ENCODE assay signal across 1 cellular context in the genomic region with DNA sequence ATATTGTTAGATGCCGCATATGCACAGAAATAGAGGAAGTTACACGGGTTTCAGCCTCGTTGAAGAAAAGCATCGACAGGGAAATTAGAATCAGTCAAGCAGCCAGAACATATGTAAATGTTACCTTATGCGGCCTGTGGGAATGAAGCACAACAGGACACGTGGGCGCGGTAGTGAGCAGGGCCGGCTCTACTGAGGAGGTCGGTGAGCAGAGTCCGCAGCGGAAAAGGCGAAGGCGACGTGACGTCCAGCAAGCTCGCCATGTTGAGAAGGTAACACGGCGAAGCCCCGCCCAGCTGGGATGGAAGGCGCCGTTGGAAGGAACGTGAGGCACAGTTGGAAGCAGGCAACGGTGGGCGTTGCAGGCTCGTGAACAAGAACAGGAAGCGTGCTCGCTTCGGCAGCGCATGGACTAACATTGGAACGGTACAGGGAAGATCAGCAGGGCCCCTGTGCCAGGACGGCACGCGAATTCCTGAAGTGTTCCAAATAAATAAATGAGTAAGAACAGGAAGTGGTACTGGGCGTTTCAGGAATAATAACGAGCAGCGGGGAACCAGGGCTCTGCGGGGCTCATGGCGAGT.
TF ChIP-seq lines count a peak whose summit lies in the region.

No MANE protein-coding gene starts in this region.

TF ChIP-seq in K562, 482 proteins besides CTCF, POLR2A, EP300 and RAD21 (continued from another document and continues in another):
- TF ChIP-seq MBD2 (IDR thresholded peaks at IDR 0.05; ENCODE audit: borderline replicate concordance, low read depth) = peak; percentile 44; the same call in 1 of the 2 replicates
- TF ChIP-seq RBFOX2 (IDR thresholded peaks at IDR 0.05; ENCODE audit: low read depth, low read length) = peak; percentile 94
- TF ChIP-seq CREB3 (tag; conservative IDR thresholded peaks at IDR 0.05; ENCODE audit: low read depth) = no peak
- TF ChIP-seq ZNF707 (CRISPR knock-in tag; conservative IDR thresholded peaks at IDR 0.05) = no peak
- TF ChIP-seq GATA2 (CRISPR knock-in tag; IDR thresholded peaks at IDR 0.05) = no peak
- no peak for TF ChIP-seq SMARCE1 (IDR thresholded peaks at IDR 0.05)
- TF ChIP-seq NFIC (IDR thresholded peaks at IDR 0.05) = peak; percentile 40; the same call in 1 of the 2 replicates
- no peak for TF ChIP-seq TRIM25 (IDR thresholded peaks at IDR 0.05; ENCODE audit: borderline replicate concordance)
- TF ChIP-seq TGIF2 (CRISPR knock-in tag; IDR thresholded peaks at IDR 0.05) = no peak
- TF ChIP-seq FOXK1 (CRISPR knock-in tag; IDR thresholded peaks at IDR 0.05; ENCODE audit: borderline replicate concordance) = 0 out of 2 replicates have a peak, but pooled peaks have one; percentile 38
- no peak for TF ChIP-seq RBM34 (IDR thresholded peaks at IDR 0.05; ENCODE audit: borderline replicate concordance, insufficient read depth, low read length)
- TF ChIP-seq ZNF445 (CRISPR knock-in tag; IDR thresholded peaks at IDR 0.05; ENCODE audit: low read depth) = no peak
- no peak for TF ChIP-seq RFX1 (IDR thresholded peaks at IDR 0.05)
- TF ChIP-seq ZNF354B (CRISPR knock-in tag; IDR thresholded peaks at IDR 0.05) = no peak
- TF ChIP-seq, protein P1, sequence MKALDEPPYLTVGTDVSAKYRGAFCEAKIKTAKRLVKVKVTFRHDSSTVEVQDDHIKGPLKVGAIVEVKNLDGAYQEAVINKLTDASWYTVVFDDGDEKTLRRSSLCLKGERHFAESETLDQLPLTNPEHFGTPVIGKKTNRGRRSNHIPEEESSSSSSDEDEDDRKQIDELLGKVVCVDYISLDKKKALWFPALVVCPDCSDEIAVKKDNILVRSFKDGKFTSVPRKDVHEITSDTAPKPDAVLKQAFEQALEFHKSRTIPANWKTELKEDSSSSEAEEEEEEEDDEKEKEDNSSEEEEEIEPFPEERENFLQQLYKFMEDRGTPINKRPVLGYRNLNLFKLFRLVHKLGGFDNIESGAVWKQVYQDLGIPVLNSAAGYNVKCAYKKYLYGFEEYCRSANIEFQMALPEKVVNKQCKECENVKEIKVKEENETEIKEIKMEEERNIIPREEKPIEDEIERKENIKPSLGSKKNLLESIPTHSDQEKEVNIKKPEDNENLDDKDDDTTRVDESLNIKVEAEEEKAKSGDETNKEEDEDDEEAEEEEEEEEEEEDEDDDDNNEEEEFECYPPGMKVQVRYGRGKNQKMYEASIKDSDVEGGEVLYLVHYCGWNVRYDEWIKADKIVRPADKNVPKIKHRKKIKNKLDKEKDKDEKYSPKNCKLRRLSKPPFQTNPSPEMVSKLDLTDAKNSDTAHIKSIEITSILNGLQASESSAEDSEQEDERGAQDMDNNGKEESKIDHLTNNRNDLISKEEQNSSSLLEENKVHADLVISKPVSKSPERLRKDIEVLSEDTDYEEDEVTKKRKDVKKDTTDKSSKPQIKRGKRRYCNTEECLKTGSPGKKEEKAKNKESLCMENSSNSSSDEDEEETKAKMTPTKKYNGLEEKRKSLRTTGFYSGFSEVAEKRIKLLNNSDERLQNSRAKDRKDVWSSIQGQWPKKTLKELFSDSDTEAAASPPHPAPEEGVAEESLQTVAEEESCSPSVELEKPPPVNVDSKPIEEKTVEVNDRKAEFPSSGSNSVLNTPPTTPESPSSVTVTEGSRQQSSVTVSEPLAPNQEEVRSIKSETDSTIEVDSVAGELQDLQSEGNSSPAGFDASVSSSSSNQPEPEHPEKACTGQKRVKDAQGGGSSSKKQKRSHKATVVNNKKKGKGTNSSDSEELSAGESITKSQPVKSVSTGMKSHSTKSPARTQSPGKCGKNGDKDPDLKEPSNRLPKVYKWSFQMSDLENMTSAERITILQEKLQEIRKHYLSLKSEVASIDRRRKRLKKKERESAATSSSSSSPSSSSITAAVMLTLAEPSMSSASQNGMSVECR (CRISPR knock-in tag; IDR thresholded peaks at IDR 0.05) = no peak
- no peak for TF ChIP-seq ZNF121 (CRISPR knock-in tag; conservative IDR thresholded peaks at IDR 0.05)
- TF ChIP-seq MCM2 (IDR thresholded peaks at IDR 0.05; ENCODE audit: low read depth) = no peak
- TF ChIP-seq MEF2D (tag; conservative IDR thresholded peaks at IDR 0.05; ENCODE audit: low read depth) = no peak
- peak in 1 of 2 experiments; percentile 60; a peak in 1 of 4 replicates for TF ChIP-seq SIN3A (IDR thresholded peaks at IDR 0.05; ENCODE audit: borderline replicate concordance in 2 of 2, control insufficient read depth in 1 of 2, low read depth in 2 of 2, low read length in 2 of 2)
- no peak for TF ChIP-seq ZNF212 (CRISPR knock-in tag; IDR thresholded peaks at IDR 0.05)
- no peak for TF ChIP-seq RBM15 (IDR thresholded peaks at IDR 0.05; ENCODE audit: insufficient read depth, low read length)
- peak; percentile 73 to 79 for TF ChIP-seq NRF1 (conservative IDR thresholded peaks at IDR 0.05 in 1 of 2, IDR thresholded peaks at IDR 0.05 in 1 of 2)
- no peak for TF ChIP-seq KLF1 (tag; IDR thresholded peaks at IDR 0.05)
- TF ChIP-seq L3MBTL2 (IDR thresholded peaks at IDR 0.05) = peak; percentile 93
- TF ChIP-seq SRSF7 (optimal IDR thresholded peaks at IDR 0.05; ENCODE audit: low read depth, low read length) = no peak
- TF ChIP-seq CBX1 (IDR thresholded peaks at IDR 0.05; ENCODE audit: low read depth) = peak; percentile 42; the same call in 1 of the 2 replicates
- TF ChIP-seq ZBTB17 (CRISPR knock-in tag; IDR thresholded peaks at IDR 0.05) = no peak
- TF ChIP-seq MYBL2 (IDR thresholded peaks at IDR 0.05; ENCODE audit: low read depth) = no peak
- TF ChIP-seq MYBL2 (CRISPR knock-in tag; IDR thresholded peaks at IDR 0.05; ENCODE audit: borderline replicate concordance) = no peak
- TF ChIP-seq COPS2 (conservative IDR thresholded peaks at IDR 0.05) = no peak
- TF ChIP-seq HDGF (IDR thresholded peaks at IDR 0.05) = no peak
- TF ChIP-seq CCAR2 (IDR thresholded peaks at IDR 0.05; ENCODE audit: low read depth, low read length) = no peak
- TF ChIP-seq ZNF436 (CRISPR knock-in tag; IDR thresholded peaks at IDR 0.05) = no peak
- no peak for TF ChIP-seq GATAD2A (IDR thresholded peaks at IDR 0.05)
- TF ChIP-seq, protein P2, sequence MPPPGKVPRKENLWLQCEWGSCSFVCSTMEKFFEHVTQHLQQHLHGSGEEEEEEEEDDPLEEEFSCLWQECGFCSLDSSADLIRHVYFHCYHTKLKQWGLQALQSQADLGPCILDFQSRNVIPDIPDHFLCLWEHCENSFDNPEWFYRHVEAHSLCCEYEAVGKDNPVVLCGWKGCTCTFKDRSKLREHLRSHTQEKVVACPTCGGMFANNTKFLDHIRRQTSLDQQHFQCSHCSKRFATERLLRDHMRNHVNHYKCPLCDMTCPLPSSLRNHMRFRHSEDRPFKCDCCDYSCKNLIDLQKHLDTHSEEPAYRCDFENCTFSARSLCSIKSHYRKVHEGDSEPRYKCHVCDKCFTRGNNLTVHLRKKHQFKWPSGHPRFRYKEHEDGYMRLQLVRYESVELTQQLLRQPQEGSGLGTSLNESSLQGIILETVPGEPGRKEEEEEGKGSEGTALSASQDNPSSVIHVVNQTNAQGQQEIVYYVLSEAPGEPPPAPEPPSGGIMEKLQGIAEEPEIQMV (tag; conservative IDR thresholded peaks at IDR 0.05; ENCODE audit: low read depth) = no peak
- no peak for TF ChIP-seq ATF2 (CRISPR knock-in tag; IDR thresholded peaks at IDR 0.05)
- 0 out of 2 replicates have a peak, but pooled peaks have one; percentile 12 for TF ChIP-seq SPI1 (IDR thresholded peaks at IDR 0.05; ENCODE audit: borderline replicate concordance, low read depth, low read length)
- TF ChIP-seq ZBTB5 (IDR thresholded peaks at IDR 0.05) = no peak
- TF ChIP-seq LARP7 (IDR thresholded peaks at IDR 0.05) = no peak
- TF ChIP-seq CHD4 (IDR thresholded peaks at IDR 0.05; ENCODE audit: insufficient read depth, insufficient replicate concordance, low read depth, low read length, poor library complexity, severe bottlenecking) = no peak
- TF ChIP-seq ZNF318 (IDR thresholded peaks at IDR 0.05; ENCODE audit: borderline replicate concordance in 1 of 2, low read depth in 1 of 2) = no peak
